In genomic region chr7:11176922-11177445, GRCh38 we compare ENCODE assay signal across 20 cellular contexts.
"Had no signal": no experiment of that assay in that cellular context is flagged by ENCODE, and none has a peak within 500 bp of the region (broad histone marks: within the 10 kb centered on the region; RNA-seq: fewer than 3 reads in every experiment).

No MANE protein-coding gene starts in this region.

- H3K36me3 ChIP-seq: esophagus muscularis mucosa, gastrocnemius medialis, heart right ventricle, left lung, lower lobe of right lung had no signal

- H3K9me3 ChIP-seq: esophagus muscularis mucosa, gastrocnemius medialis, heart right ventricle, left lung, lower lobe of right lung, mucosa of descending colon had no signal

- ATAC-seq: gastrocnemius medialis; heart right ventricle; left cardiac atrium; left lung; left ventricle myocardium superior; lower lobe of right lung; mucosa of descending colon; naive thymus-derived CD8-positive, alpha-beta T cell had no signal

- H3K27me3 ChIP-seq: dorsolateral prefrontal cortex, esophagus muscularis mucosa, gastrocnemius medialis, heart right ventricle, left lung had no signal

- DNase-seq: dermis blood vessel endothelial cell; dorsolateral prefrontal cortex; effector CD4-positive, alpha-beta T cell; effector memory CD4-positive, alpha-beta T cell; foreskin melanocyte; gastrocnemius medialis; glutamatergic neuron; head of caudate nucleus; heart right ventricle; hippocampal formation; left cardiac atrium; left lung; left ventricle myocardium superior; lower lobe of right lung; mesenchymal stem cell; mucosa of descending colon; naive B cell; naive thymus-derived CD8-positive, alpha-beta T cell had no signal

- H3K4me1 ChIP-seq: esophagus muscularis mucosa, gastrocnemius medialis, heart right ventricle, left lung, lower lobe of right lung had no signal

- H3K4me3 ChIP-seq: coronary artery, dorsolateral prefrontal cortex, esophagus muscularis mucosa, gastrocnemius medialis, heart right ventricle, left lung, lower lobe of right lung, mucosa of descending colon had no signal

- H3K27ac ChIP-seq: coronary artery, dorsolateral prefrontal cortex, esophagus muscularis mucosa, gastrocnemius medialis, heart right ventricle, left lung, lower lobe of right lung had no signal
